8 cellular contexts compared by ENCODE assay signal in genomic region chr19:55579766-55580621, GRCh38. TPM values are rescaled to one million over a fixed set of nuclear protein-coding genes. Genes with fewer than 3 reads are reported as not detected.
DNase-seq lines count a peak whose midpoint lies in the region; ATAC-seq and TF ChIP-seq lines count a peak whose summit lies in the region.

No MANE protein-coding gene starts in this region.

- no peak for DNase-seq in CD4-positive, alpha-beta memory T cell
- DNase-seq in activated T-cell treated with anti-CD3 and anti-CD28 coated beads, Interleukin-2, amount 50 U/mL, for 72 hours, result no peak
- DNase-seq in cardiac septum (ENCODE audit: low spot score) (peak; percentile 75), prostate gland (ENCODE audit: low spot score) (no peak), dermis blood vessel endothelial cell (no peak)

- H3K27me3 Mint-ChIP-seq in CD4-positive, alpha-beta memory T cell, result peaks cover 0 to 1% of the 10 kb centered on the region in 2 donors
- H3K27me3 Mint-ChIP-seq in activated T-cell treated with anti-CD3 and anti-CD28 coated beads, Interleukin-2, amount 50 U/mL, for 72 hours (ENCODE audit: low read depth), result no peaks in the 10 kb centered on the region

- H3K4me1 Mint-ChIP-seq in CD4-positive, alpha-beta memory T cell, result peaks cover 18 to 31% (median 20%) of the 10 kb centered on the region in 4 donors
- H3K4me1 Mint-ChIP-seq in activated T-cell treated with anti-CD3 and anti-CD28 coated beads, Interleukin-2, amount 50 U/mL, for 72 hours (ENCODE audit: low read depth), result peaks cover 21% of the 10 kb centered on the region

- H3K27ac ChIP-seq in CD4-positive, alpha-beta memory T cell (ENCODE audit: low read depth, low read length), result peak overlapping the region; percentile 69
- H3K27ac ChIP-seq in HEK293 (ENCODE audit: extremely low read depth, low read depth, low read length) (peak overlapping the region; percentile 80), prostate gland (peak overlapping the region; percentile 88 to 94)

- peak; percentile 28 to 30 for ATAC-seq in activated T-cell treated with anti-CD3 and anti-CD28 coated beads, Interleukin-2, amount 50 U/mL, for 72 hours (replicated peaks in 1 of 2)
- ATAC-seq in HG02840 (IDR thresholded peaks at IDR 0.05; ENCODE audit: low FRiP score, unreplicated experiment) (no peak), HG03432 (IDR thresholded peaks at IDR 0.05; ENCODE audit: unreplicated experiment) (no peak)

- no peaks in the 10 kb centered on the region for H3K36me3 ChIP-seq in CD4-positive, alpha-beta memory T cell (ENCODE audit: insufficient read depth, low read length)
- H3K36me3 ChIP-seq in HEK293 (ENCODE audit: control insufficient read depth in 2 of 2, insufficient read depth in 1 of 2, low read length in 2 of 2) (peaks cover 9 to 20% of the 10 kb centered on the region in 2 experiments; a peak in 2 of 3 replicates), prostate gland (peaks cover 0 to 7% of the 10 kb centered on the region in 2 donors)

- WGBS in prostate gland, result 8% methylated on average over 20 of the region's 20 CpGs

- no peak for TF ChIP-seq POLR2A in prostate gland (IDR thresholded peaks at IDR 0.05)

- peaks cover 0 to 4% (median 0%) of the 10 kb centered on the region in 8 donors for H3K9me3 Mint-ChIP-seq in CD4-positive, alpha-beta memory T cell
- H3K9me3 Mint-ChIP-seq in activated T-cell treated with anti-CD3 and anti-CD28 coated beads, Interleukin-2, amount 50 U/mL, for 72 hours, result no peaks in the 10 kb centered on the region

- H3K4me3 Mint-ChIP-seq in CD4-positive, alpha-beta memory T cell, result peak overlapping the region; percentile 81 to 97 (median 88)
- peak overlapping the region; percentile 84 to 93 for H3K4me3 Mint-ChIP-seq in activated T-cell treated with anti-CD3 and anti-CD28 coated beads, Interleukin-2, amount 50 U/mL, for 72 hours

- H3K9me3 ChIP-seq in CD4-positive, alpha-beta memory T cell (ENCODE audit: control insufficient read depth in 1 of 2, low read length in 2 of 2), result no peaks in the 10 kb centered on the region
- no peaks in the 10 kb centered on the region for H3K9me3 ChIP-seq in HEK293 (ENCODE audit: control insufficient read depth, insufficient read depth, low read depth, low read length)
- no peaks in the 10 kb centered on the region for H3K9me3 ChIP-seq in prostate gland

- POLR2A ChIA-PET in CD4-positive, alpha-beta memory T cell (lab: Charles Lee; ENCODE audit: partially characterized antibody), result interaction anchor here (0.6 to 2.6 kb wide), 6 partner anchors 20 to 55 kb away, joined by 4 to 30 read pairs (median 10); partner anchors contain the start of genes FIZ1, ZNF524, ZNF784 and ZNF865
- POLR2A ChIA-PET in HEK293 (lab: Yijun Ruan, JAX), result interaction anchor here (0.7 to 3.2 kb wide), 6 partner anchors 9 to 1463 kb away, joined by 3 to 21 read pairs (median 4); partner anchors contain the start of genes FIZ1 and ZNF524

- H3K36me3 Mint-ChIP-seq in CD4-positive, alpha-beta memory T cell, result peaks cover 12 to 17% of the 10 kb centered on the region in 2 donors
- H3K36me3 Mint-ChIP-seq in activated T-cell treated with anti-CD3 and anti-CD28 coated beads, Interleukin-2, amount 50 U/mL, for 72 hours (ENCODE audit: insufficient read depth in 2 of 2), result peaks cover 6 to 9% of the 10 kb centered on the region in 2 donors

- TF ChIP-seq CTCF in HEK293 (tag by site-specific recombination; IDR thresholded peaks at IDR 0.05) (no peak), prostate gland (IDR thresholded peaks at IDR 0.05) (no peak)

- H3K4me3 ChIP-seq in CD4-positive, alpha-beta memory T cell (ENCODE audit: low read length in 2 of 2), result peak overlapping the region; percentile 17 to 61
- H3K4me3 ChIP-seq in HEK293 (ENCODE audit: low read depth, low read length) (peak overlapping the region; percentile 100), prostate gland (peak overlapping the region; percentile 86 to 97)

- H3K27ac Mint-ChIP-seq in CD4-positive, alpha-beta memory T cell, result peak overlapping the region; percentile 83 to 95 (median 93)
- H3K27ac Mint-ChIP-seq in activated T-cell treated with anti-CD3 and anti-CD28 coated beads, Interleukin-2, amount 50 U/mL, for 72 hours, result peak overlapping the region; percentile 79

- CTCF ChIA-PET in CD4-positive, alpha-beta memory T cell (lab: Charles Lee; ENCODE audit: partially characterized antibody), result interaction anchor here (1.5 to 2.0 kb wide), 2 partner anchors 52 to 53 kb away, joined by 7 read pairs; no protein-coding TSS in a partner anchor
- CTCF ChIA-PET in HEK293 (lab: Yijun Ruan, JAX), result interaction anchor here (0.6 to 0.7 kb wide), 3 partner anchors 10 to 75 kb away, joined by 3 to 4 read pairs (median 3); no protein-coding TSS in a partner anchor

- H3K4me1 ChIP-seq in CD4-positive, alpha-beta memory T cell (ENCODE audit: insufficient read depth, low read length), result peaks cover 20% of the 10 kb centered on the region
- H3K4me1 ChIP-seq in HEK293 (ENCODE audit: control insufficient read depth, insufficient read depth, low read length), result no peaks in the 10 kb centered on the region
- peaks cover 14% of the 10 kb centered on the region for H3K4me1 ChIP-seq in prostate gland (replicated peaks)

- intact Hi-C loops in CD4-positive, alpha-beta memory T cell (cut with micrococcal nuclease), result loop anchor here (1.0 to 2.0 kb wide), 4 partner anchors 19 to 63 kb away; partner anchors contain the start of gene FIZ1
- intact Hi-C loops in cardiac septum (cut with DNase I), result loop anchor here (5.0 kb wide), 2 partner anchors 33 to 63 kb away; partner anchors contain the start of gene SBK3
- intact Hi-C loops in prostate gland (cut with DNase I), result loop anchor here (5.0 kb wide), 1 partner anchor 63 kb away; no protein-coding TSS in a partner anchor

- H3K27me3 ChIP-seq in CD4-positive, alpha-beta memory T cell (ENCODE audit: insufficient read depth, low read length), result no peaks in the 10 kb centered on the region
- no peaks in the 10 kb centered on the region for H3K27me3 ChIP-seq in prostate gland (replicated peaks; ENCODE audit: insufficient read depth)

TF ChIP-seq in HEK293, 187 proteins besides CTCF, POLR2A, EP300 and RAD21 (continues in another document):
- no peak for TF ChIP-seq SALL2 (tag by site-specific recombination; IDR thresholded peaks at IDR 0.05; ENCODE audit: borderline replicate concordance)
- TF ChIP-seq ZNF148 (tag by site-specific recombination; IDR thresholded peaks at IDR 0.05; ENCODE audit: borderline replicate concordance), result no peak
- TF ChIP-seq SP3 (tag by site-specific recombination; IDR thresholded peaks at IDR 0.05), result peak; percentile 78
- peak; percentile 42; the same call in 1 of the 2 replicates for TF ChIP-seq GLIS2 (tag by site-specific recombination; IDR thresholded peaks at IDR 0.05)
- peak; percentile 51; the same call in 1 of the 2 replicates for TF ChIP-seq ZXDB (tag by site-specific recombination; IDR thresholded peaks at IDR 0.05)
- TF ChIP-seq ZNF155 (tag by site-specific recombination; IDR thresholded peaks at IDR 0.05), result no peak
- TF ChIP-seq ZNF747 (tag by site-specific recombination; IDR thresholded peaks at IDR 0.05), result no peak
- TF ChIP-seq ZNF600 (tag by site-specific recombination; IDR thresholded peaks at IDR 0.05), result peak; percentile 10; the same call in 1 of the 2 replicates

RNA-seq across cellular contexts. Expression of gene ZNF579, which starts 0.7 kb away (rescaled TPM):
- total RNA-seq in CD4-positive, alpha-beta memory T cell, result 1 to 10 TPM; 8.0 to 9.6 TPM
- polyA plus RNA-seq in CD4-positive, alpha-beta memory T cell, result under 1 TPM in 1 of 2 donors, not detected in 1; 0.62 TPM
- total RNA-seq in activated T-cell treated with anti-CD3 and anti-CD28 coated beads, Interleukin-2, amount 50 U/mL, for 72 hours, result 1 to 10 TPM; 9.3 to 9.4 TPM
- total RNA-seq in cardiac septum (12.2 TPM), prostate gland (10 to 100 TPM in 1 of 2 donors, 1 to 10 TPM in 1; 8.7 to 10.8 TPM), dermis blood vessel endothelial cell (3.2 and 6.7 TPM in 2 replicates)

RNA-seq across cellular contexts. Expression of gene FIZ1, which starts 19.3 kb away (rescaled TPM):
- total RNA-seq in CD4-positive, alpha-beta memory T cell, result 10 to 100 TPM; 20.8 to 26.4 TPM
- 1 to 10 TPM in 1 of 2 donors, under 1 TPM in 1; 0.99 to 5.3 TPM for polyA plus RNA-seq in CD4-positive, alpha-beta memory T cell
- total RNA-seq in activated T-cell treated with anti-CD3 and anti-CD28 coated beads, Interleukin-2, amount 50 U/mL, for 72 hours, result 10 to 100 TPM; 16.2 to 17.3 TPM
- total RNA-seq in cardiac septum, result 19.4 TPM
- 10 to 100 TPM; 14.8 to 16.4 TPM for total RNA-seq in prostate gland
- 3.9 and 4.9 TPM in 2 replicates for total RNA-seq in dermis blood vessel endothelial cell

RNA-seq across cellular contexts. Expression of gene ZNF524, which starts 20.1 kb away (rescaled TPM):
- total RNA-seq in CD4-positive, alpha-beta memory T cell, result 10 to 100 TPM; 31.2 to 34.0 TPM
- polyA plus RNA-seq in CD4-positive, alpha-beta memory T cell, result 10 to 100 TPM; 26.2 to 40.1 TPM
- total RNA-seq in activated T-cell treated with anti-CD3 and anti-CD28 coated beads, Interleukin-2, amount 50 U/mL, for 72 hours, result 10 to 100 TPM; 26.2 to 32.3 TPM
- total RNA-seq in cardiac septum (13.7 TPM), prostate gland (10 to 100 TPM; 30.2 to 54.8 TPM), dermis blood vessel endothelial cell (12.3 and 14.8 TPM in 2 replicates)

RNA-seq across cellular contexts. Expression of gene ZNF865, which starts 25.5 kb away (rescaled TPM):
- total RNA-seq in CD4-positive, alpha-beta memory T cell, result 10 to 100 TPM; 20.3 to 20.9 TPM
- polyA plus RNA-seq in CD4-positive, alpha-beta memory T cell, result under 1 TPM in 1 of 2 donors, not detected in 1; 0.30 TPM
- 10 to 100 TPM; 12.9 to 13.2 TPM for total RNA-seq in activated T-cell treated with anti-CD3 and anti-CD28 coated beads, Interleukin-2, amount 50 U/mL, for 72 hours
- total RNA-seq in cardiac septum (15.7 TPM), prostate gland (10 to 100 TPM; 18.4 to 21.0 TPM), dermis blood vessel endothelial cell (1.4 and 2.6 TPM in 2 replicates)

RNA-seq across cellular contexts. Expression of gene SBK3, which starts 34.7 kb away (rescaled TPM):
- not detected for total RNA-seq in CD4-positive, alpha-beta memory T cell
- not detected for polyA plus RNA-seq in CD4-positive, alpha-beta memory T cell
- not detected for total RNA-seq in activated T-cell treated with anti-CD3 and anti-CD28 coated beads, Interleukin-2, amount 50 U/mL, for 72 hours
- total RNA-seq in cardiac septum (6.7 TPM), prostate gland (under 1 TPM; 0.23 to 0.74 TPM), dermis blood vessel endothelial cell (0.17 and 0.74 TPM in 2 replicates)

Comparison
In these comparisons a context has a peak if more than half of its experiments do, and no peak if none do; other contexts are left out.
1. H3K4me3 ChIP-seq: peak in every context shown above with its lines; median percentile 100 in HEK293; 92 in prostate gland; 39 in CD4-positive, alpha-beta memory T cell.
2. ATAC-seq: peak in activated T-cell treated with anti-CD3 and anti-CD28 coated beads, Interleukin-2, amount 50 U/mL, for 72 hours (2 of 2); none in HG02840 (single experiment) and HG03432 (single experiment).
3. Peak in every context shown above with its lines, with median percentiles within 50 percentile points of each other: H3K27ac ChIP-seq.